9 cellular contexts compared by ENCODE assay signal in genomic region chr4:152443859-152444258, GRCh38.
"Had no signal": no experiment of that assay in that cellular context is flagged by ENCODE, and none has a peak within 500 bp of the region (broad histone marks: within the 10 kb centered on the region; RNA-seq: fewer than 3 reads in every experiment).

No MANE protein-coding gene starts in this region.

- H2AFZ ChIP-seq: GM23248 had no signal

- H3K27ac ChIP-seq: GM23248, HL-60 had no signal

- H3K9ac ChIP-seq: GM23248 had no signal

- H3K9me3 ChIP-seq: HAP-1 had no signal

- FAIRE-seq: K562 had no signal

- H3K4me1 ChIP-seq: HAP-1 had no signal

- H3K36me3 ChIP-seq: HAP-1 had no signal

- DNase-seq: GM23248, GOT3, H7, HFFc6, IMR-90 had no signal

- ATAC-seq: HCT116, K562 had no signal

- H3K4me3 ChIP-seq: GM23248, HAP-1, K562 had no signal
